Comparison of ENCODE assay signal across 1 cellular context in genomic region chr2:191869178-191869577, GRCh38.
TF ChIP-seq lines count a peak whose summit lies in the region.

No MANE protein-coding gene starts in this region.

TF ChIP-seq in H1, 55 proteins besides CTCF, POLR2A, EP300 and RAD21 (continued from another document):
- TF ChIP-seq, protein P1, sequence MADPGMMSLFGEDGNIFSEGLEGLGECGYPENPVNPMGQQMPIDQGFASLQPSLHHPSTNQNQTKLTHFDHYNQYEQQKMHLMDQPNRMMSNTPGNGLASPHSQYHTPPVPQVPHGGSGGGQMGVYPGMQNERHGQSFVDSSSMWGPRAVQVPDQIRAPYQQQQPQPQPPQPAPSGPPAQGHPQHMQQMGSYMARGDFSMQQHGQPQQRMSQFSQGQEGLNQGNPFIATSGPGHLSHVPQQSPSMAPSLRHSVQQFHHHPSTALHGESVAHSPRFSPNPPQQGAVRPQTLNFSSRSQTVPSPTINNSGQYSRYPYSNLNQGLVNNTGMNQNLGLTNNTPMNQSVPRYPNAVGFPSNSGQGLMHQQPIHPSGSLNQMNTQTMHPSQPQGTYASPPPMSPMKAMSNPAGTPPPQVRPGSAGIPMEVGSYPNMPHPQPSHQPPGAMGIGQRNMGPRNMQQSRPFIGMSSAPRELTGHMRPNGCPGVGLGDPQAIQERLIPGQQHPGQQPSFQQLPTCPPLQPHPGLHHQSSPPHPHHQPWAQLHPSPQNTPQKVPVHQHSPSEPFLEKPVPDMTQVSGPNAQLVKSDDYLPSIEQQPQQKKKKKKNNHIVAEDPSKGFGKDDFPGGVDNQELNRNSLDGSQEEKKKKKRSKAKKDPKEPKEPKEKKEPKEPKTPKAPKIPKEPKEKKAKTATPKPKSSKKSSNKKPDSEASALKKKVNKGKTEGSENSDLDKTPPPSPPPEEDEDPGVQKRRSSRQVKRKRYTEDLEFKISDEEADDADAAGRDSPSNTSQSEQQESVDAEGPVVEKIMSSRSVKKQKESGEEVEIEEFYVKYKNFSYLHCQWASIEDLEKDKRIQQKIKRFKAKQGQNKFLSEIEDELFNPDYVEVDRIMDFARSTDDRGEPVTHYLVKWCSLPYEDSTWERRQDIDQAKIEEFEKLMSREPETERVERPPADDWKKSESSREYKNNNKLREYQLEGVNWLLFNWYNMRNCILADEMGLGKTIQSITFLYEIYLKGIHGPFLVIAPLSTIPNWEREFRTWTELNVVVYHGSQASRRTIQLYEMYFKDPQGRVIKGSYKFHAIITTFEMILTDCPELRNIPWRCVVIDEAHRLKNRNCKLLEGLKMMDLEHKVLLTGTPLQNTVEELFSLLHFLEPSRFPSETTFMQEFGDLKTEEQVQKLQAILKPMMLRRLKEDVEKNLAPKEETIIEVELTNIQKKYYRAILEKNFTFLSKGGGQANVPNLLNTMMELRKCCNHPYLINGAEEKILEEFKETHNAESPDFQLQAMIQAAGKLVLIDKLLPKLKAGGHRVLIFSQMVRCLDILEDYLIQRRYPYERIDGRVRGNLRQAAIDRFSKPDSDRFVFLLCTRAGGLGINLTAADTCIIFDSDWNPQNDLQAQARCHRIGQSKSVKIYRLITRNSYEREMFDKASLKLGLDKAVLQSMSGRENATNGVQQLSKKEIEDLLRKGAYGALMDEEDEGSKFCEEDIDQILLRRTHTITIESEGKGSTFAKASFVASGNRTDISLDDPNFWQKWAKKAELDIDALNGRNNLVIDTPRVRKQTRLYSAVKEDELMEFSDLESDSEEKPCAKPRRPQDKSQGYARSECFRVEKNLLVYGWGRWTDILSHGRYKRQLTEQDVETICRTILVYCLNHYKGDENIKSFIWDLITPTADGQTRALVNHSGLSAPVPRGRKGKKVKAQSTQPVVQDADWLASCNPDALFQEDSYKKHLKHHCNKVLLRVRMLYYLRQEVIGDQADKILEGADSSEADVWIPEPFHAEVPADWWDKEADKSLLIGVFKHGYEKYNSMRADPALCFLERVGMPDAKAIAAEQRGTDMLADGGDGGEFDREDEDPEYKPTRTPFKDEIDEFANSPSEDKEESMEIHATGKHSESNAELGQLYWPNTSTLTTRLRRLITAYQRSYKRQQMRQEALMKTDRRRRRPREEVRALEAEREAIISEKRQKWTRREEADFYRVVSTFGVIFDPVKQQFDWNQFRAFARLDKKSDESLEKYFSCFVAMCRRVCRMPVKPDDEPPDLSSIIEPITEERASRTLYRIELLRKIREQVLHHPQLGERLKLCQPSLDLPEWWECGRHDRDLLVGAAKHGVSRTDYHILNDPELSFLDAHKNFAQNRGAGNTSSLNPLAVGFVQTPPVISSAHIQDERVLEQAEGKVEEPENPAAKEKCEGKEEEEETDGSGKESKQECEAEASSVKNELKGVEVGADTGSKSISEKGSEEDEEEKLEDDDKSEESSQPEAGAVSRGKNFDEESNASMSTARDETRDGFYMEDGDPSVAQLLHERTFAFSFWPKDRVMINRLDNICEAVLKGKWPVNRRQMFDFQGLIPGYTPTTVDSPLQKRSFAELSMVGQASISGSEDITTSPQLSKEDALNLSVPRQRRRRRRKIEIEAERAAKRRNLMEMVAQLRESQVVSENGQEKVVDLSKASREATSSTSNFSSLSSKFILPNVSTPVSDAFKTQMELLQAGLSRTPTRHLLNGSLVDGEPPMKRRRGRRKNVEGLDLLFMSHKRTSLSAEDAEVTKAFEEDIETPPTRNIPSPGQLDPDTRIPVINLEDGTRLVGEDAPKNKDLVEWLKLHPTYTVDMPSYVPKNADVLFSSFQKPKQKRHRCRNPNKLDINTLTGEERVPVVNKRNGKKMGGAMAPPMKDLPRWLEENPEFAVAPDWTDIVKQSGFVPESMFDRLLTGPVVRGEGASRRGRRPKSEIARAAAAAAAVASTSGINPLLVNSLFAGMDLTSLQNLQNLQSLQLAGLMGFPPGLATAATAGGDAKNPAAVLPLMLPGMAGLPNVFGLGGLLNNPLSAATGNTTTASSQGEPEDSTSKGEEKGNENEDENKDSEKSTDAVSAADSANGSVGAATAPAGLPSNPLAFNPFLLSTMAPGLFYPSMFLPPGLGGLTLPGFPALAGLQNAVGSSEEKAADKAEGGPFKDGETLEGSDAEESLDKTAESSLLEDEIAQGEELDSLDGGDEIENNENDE (IDR thresholded peaks at IDR 0.05; ENCODE audit: insufficient replicate concordance, low read length), result no peak
- TF ChIP-seq TCF12 (IDR thresholded peaks at IDR 0.05; ENCODE audit: low read depth, low read length), result no peak
- no peak for TF ChIP-seq RBBP5 (IDR thresholded peaks at IDR 0.05; ENCODE audit: borderline replicate concordance, low read depth, low read length)
- TF ChIP-seq TAF7 (optimal IDR thresholded peaks at IDR 0.05; ENCODE audit: borderline replicate concordance, low read depth, low read length), result no peak
- no peak for TF ChIP-seq BRCA1 (IDR thresholded peaks at IDR 0.05; ENCODE audit: low read depth, low read length)
- TF ChIP-seq RFX5 (IDR thresholded peaks at IDR 0.05; ENCODE audit: borderline replicate concordance, low read depth, low read length), result no peak
- no peak for TF ChIP-seq ATF2 (IDR thresholded peaks at IDR 0.05; ENCODE audit: low read length)
- TF ChIP-seq JUN (IDR thresholded peaks at IDR 0.05; ENCODE audit: low read depth, low read length), result no peak
- no peak for TF ChIP-seq CBX5 (IDR thresholded peaks at IDR 0.05; ENCODE audit: low read depth, low read length)
- TF ChIP-seq KDM4A (IDR thresholded peaks at IDR 0.05; ENCODE audit: low read depth, low read length, severe bottlenecking), result no peak
